ENCODE assay signal across 1 cellular context in the genomic region with DNA sequence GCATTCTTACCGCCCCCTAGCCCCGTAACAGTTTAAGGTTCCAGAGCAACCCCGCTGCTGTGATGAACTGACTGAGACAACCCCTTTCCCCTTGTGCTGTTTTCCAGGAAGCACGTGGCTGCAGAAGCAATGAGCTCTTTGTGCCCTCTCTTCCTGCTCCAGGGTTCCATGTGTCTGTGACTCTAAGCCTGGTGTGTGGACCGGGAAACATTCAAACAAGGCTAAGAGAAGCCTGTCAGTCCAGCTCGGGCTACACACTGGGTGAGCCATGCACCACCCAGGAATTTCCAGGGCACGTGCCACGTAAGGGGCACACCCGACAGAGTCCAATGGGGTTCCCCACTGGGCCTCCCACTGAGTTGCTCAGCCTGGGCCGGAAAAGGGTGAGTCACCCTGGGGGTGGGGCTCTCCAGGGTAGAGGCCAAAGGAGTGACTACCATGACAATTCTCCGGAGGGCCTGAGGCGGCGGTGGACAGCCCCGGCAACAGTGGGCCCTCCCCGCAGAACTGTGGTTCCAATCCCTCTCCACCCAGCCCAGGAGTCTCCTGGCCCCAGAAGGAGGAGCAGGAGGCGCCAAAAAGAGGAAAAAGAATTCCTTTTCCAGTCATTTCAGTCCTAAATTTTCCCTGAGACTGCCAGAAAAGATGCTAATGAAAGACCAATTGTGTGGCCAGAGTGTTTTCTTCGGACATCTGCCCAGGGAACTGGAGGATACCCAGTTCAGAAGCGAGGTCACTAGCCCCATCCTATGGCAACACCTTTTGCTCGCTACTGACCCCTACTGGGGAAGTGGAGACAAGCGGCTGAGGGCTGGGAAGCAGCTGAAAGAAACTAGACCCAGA.
TF ChIP-seq lines count a peak whose summit lies in the region.

No MANE protein-coding gene starts in this region.

TF ChIP-seq in A549, 52 proteins besides CTCF, POLR2A, EP300 and RAD21 (continued from another document):
- TF ChIP-seq REST (IDR thresholded peaks at IDR 0.05) (no peak), ATOH8 (CRISPR knock-in tag; IDR thresholded peaks at IDR 0.05; ENCODE audit: low read depth) (peak; percentile 88), SREBF2 (IDR thresholded peaks at IDR 0.05) (no peak), KDM1A (IDR thresholded peaks at IDR 0.05; ENCODE audit: low read depth) (no peak), JUNB (IDR thresholded peaks at IDR 0.05) (peak; percentile 90), E2F6 (IDR thresholded peaks at IDR 0.05; ENCODE audit: borderline replicate concordance, low read depth) (peak; percentile 86; the same call in 1 of the 2 replicates), GATA3 (IDR thresholded peaks at IDR 0.05; ENCODE audit: borderline replicate concordance) (peak; percentile 83), RFX5 (IDR thresholded peaks at IDR 0.05) (no peak), PHF8 (IDR thresholded peaks at IDR 0.05; ENCODE audit: borderline replicate concordance, low read depth) (no peak), HOXA7 (CRISPR knock-in tag; IDR thresholded peaks at IDR 0.05) (peak; percentile 39; the same call in 1 of the 2 replicates), HOXB5 (CRISPR knock-in tag; IDR thresholded peaks at IDR 0.05) (peak; percentile 89; the same call in 1 of the 2 replicates), TP53 (CRISPR knock-in tag; IDR thresholded peaks at IDR 0.05) (peak; percentile 92), ZNF302 (CRISPR knock-in tag; IDR thresholded peaks at IDR 0.05) (peak; percentile 87), SMC3 (IDR thresholded peaks at IDR 0.05) (peak; percentile 50), HEYL (CRISPR knock-in tag; IDR thresholded peaks at IDR 0.05) (0 out of 2 replicates have a peak, but pooled peaks have one; percentile 18), FOXS1 (CRISPR knock-in tag; IDR thresholded peaks at IDR 0.05) (no peak; the same call in 1 of the 2 replicates), POLR2AphosphoS2 (conservative IDR thresholded peaks at IDR 0.05; ENCODE audit: low read length) (no peak)
- TF ChIP-seq, protein P1, sequence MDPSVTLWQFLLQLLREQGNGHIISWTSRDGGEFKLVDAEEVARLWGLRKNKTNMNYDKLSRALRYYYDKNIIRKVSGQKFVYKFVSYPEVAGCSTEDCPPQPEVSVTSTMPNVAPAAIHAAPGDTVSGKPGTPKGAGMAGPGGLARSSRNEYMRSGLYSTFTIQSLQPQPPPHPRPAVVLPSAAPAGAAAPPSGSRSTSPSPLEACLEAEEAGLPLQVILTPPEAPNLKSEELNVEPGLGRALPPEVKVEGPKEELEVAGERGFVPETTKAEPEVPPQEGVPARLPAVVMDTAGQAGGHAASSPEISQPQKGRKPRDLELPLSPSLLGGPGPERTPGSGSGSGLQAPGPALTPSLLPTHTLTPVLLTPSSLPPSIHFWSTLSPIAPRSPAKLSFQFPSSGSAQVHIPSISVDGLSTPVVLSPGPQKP (IDR thresholded peaks at IDR 0.05; ENCODE audit: low read depth, low read length): no peak
- TF ChIP-seq, protein P2, sequence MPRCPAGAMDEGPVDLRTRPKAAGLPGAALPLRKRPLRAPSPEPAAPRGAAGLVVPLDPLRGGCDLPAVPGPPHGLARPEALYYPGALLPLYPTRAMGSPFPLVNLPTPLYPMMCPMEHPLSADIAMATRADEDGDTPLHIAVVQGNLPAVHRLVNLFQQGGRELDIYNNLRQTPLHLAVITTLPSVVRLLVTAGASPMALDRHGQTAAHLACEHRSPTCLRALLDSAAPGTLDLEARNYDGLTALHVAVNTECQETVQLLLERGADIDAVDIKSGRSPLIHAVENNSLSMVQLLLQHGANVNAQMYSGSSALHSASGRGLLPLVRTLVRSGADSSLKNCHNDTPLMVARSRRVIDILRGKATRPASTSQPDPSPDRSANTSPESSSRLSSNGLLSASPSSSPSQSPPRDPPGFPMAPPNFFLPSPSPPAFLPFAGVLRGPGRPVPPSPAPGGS (IDR thresholded peaks at IDR 0.05): peak; percentile 71; the same call in 1 of the 3 replicates
- TF ChIP-seq, protein P3, sequence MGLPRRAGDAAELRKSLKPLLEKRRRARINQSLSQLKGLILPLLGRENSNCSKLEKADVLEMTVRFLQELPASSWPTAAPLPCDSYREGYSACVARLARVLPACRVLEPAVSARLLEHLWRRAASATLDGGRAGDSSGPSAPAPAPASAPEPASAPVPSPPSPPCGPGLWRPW (IDR thresholded peaks at IDR 0.05): no peak
TF ChIP-seq in A549: peak in this region for 24.
